Comparison of ENCODE assay signal across 8 cellular contexts in the genomic region with DNA sequence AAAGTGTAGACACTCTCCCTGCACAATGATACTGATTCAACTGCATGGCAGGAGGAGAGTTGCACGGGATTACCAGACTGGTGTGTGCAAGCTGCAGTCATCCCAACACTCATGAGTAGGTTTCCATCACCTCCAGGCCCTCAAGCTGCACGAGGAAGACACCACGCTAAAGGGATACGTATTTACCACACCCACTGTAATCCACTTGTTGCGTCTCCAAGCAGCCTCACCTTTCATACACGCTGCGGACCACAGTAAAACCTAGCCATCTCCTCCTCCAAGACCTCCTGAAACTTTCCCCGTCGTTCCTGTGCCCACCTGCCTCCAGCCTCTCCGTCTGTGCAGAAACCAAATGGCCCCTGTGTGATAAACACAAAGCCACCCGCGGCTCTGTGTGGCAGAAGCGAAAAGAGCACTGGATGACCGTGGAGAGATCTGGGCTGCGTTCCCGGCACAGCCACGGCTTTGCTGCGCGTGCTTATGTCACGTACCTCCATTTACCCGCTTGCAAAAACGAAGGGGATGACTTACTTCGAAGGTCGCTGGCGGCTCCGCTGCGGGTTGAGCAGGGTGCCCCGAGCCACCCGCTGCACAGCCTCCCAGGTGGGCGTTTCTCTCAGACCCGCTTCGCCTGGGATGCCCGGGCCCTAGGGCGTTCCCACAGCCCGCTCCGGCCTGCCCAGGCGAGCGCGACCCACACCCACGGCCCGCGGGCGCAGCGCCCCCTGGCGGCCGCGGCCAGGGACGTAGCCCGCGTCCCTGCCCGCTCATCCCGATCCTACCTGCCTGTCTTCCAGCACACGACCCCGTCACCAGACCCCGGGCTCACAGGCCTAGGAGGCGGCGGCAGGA. TPM values are rescaled to one million over a fixed set of nuclear protein-coding genes. Genes with fewer than 3 reads are reported as not detected.
DNase-seq lines count a peak whose midpoint lies in the region; ATAC-seq, FAIRE-seq and TF ChIP-seq lines count a peak whose summit lies in the region.

No MANE protein-coding gene starts in this region.

- peak; percentile 61 for FAIRE-seq in endothelial cell of umbilical vein (lab: Jason Lieb, UNC)

- peaks cover 2% of the 10 kb centered on the region for H3K79me2 ChIP-seq in endothelial cell of umbilical vein (ENCODE audit: control insufficient read depth, insufficient read depth, low read length)

- peaks cover 38% of the 10 kb centered on the region for H3K4me1 Mint-ChIP-seq in activated CD4-positive, alpha-beta memory T cell treated with anti-CD3 and anti-CD28 coated beads, Interleukin-2, amount 10 ng/mL, durations not matched to agents 7 days and 5 days

- TF ChIP-seq CTCF in BE2C (IDR thresholded peaks at IDR 0.05; ENCODE audit: low read depth, low read length) (peak; percentile 52), endothelial cell of umbilical vein (IDR thresholded peaks at IDR 0.05; ENCODE audit: extremely low read depth in 1 of 2, insufficient read depth in 1 of 2, low read depth in 1 of 2, low read length in 2 of 2) (peak; percentile 82 to 97)

- H3K27ac Mint-ChIP-seq in activated CD4-positive, alpha-beta memory T cell treated with anti-CD3 and anti-CD28 coated beads, Interleukin-2, amount 10 ng/mL, durations not matched to agents 7 days and 5 days = peak overlapping the region; percentile 83

- peak overlapping the region; percentile 77 for H2AFZ ChIP-seq in endothelial cell of umbilical vein (ENCODE audit: low read depth, low read length)

- dilution Hi-C loops in endothelial cell of umbilical vein (cut with MboI; ENCODE audit: extremely low pct_ligation_motif_present, low sequenced_read_pairs) = no loop called here

- no peaks in the 10 kb centered on the region for H3K9me1 ChIP-seq in endothelial cell of umbilical vein (replicated peaks; ENCODE audit: control insufficient read depth, extremely low read depth, insufficient read depth, low read length)

- BruUV-seq in endothelial cell of umbilical vein (replicated peaks; lab: Mats Ljungman, UMichigan) = no TSS peak

- no peaks in the 10 kb centered on the region for H4K20me1 ChIP-seq in endothelial cell of umbilical vein (replicated peaks; ENCODE audit: control insufficient read depth, extremely low read depth, insufficient read depth, low read length)

- H3K9ac ChIP-seq in endothelial cell of umbilical vein (replicated peaks; ENCODE audit: extremely low read depth, insufficient read depth, low read length) = peak overlapping the region; percentile 39

- H3K36me3 Mint-ChIP-seq in activated CD4-positive, alpha-beta memory T cell treated with anti-CD3 and anti-CD28 coated beads, Interleukin-2, amount 10 ng/mL, durations not matched to agents 7 days and 5 days (ENCODE audit: low read depth) = peaks cover 10% of the 10 kb centered on the region

- DNase-seq in BE2C (peak; percentile 81), NCI-H345 (lab: John Stamatoyannopoulos, UW) (peak; percentile 73), endothelial cell of umbilical vein (ENCODE audit: low read depth, low spot score) (peak; percentile 56)
- DNase-seq in activated CD4-positive, alpha-beta memory T cell treated with anti-CD3 and anti-CD28 coated beads, Interleukin-2, amount 10 ng/mL, durations not matched to agents 7 days and 5 days = peak; percentile 63
- peak; percentile 1 to 7 for DNase-seq in stimulated activated CD8-positive, alpha-beta memory T cell treated with anti-CD3 and anti-CD28 coated beads, Interleukin-4, amount 100 ng/mL, for 4 hours (ENCODE audit: low read depth in 2 of 2, low spot score in 1 of 2)

- H3K9me3 ChIP-seq in BE2C (no peaks in the 10 kb centered on the region), endothelial cell of umbilical vein (replicated peaks; ENCODE audit: control insufficient read depth, insufficient read depth, low read length) (no peaks in the 10 kb centered on the region), mononuclear cell (ENCODE audit: low read depth, low read length) (no peaks in the 10 kb centered on the region)

- CTCF ChIA-PET in activated CD4-positive, alpha-beta memory T cell treated with anti-CD3 and anti-CD28 coated beads, Interleukin-2, amount 10 ng/mL, durations not matched to agents 7 days and 5 days (lab: Charles Lee) = interaction anchor here (0.6 to 2.9 kb wide), 21 partner anchors 10 to 170 kb away, joined by 3 to 20 read pairs (median 4); a partner anchor contains a TSS
- CTCF ChIA-PET in endothelial cell of umbilical vein (lab: Charles Lee) = interaction anchor here (0.7 to 4.5 kb wide), 18 partner anchors 10 to 178 kb away, joined by 3 to 31 read pairs (median 4); a partner anchor contains a TSS

- POLR2A ChIA-PET in activated CD4-positive, alpha-beta memory T cell treated with anti-CD3 and anti-CD28 coated beads, Interleukin-2, amount 10 ng/mL, durations not matched to agents 7 days and 5 days (lab: Charles Lee) = interaction anchor here (0.8 to 1.3 kb wide), 3 partner anchors 118 to 319 kb away, joined by 3 read pairs; a partner anchor contains a TSS
- POLR2A ChIA-PET in endothelial cell of umbilical vein (lab: Charles Lee) = interaction anchor here (0.9 kb wide), 1 partner anchor 11 kb away, joined by 7 read pairs; no protein-coding TSS in a partner anchor

- H3K36me3 ChIP-seq in BE2C (peaks cover 20% of the 10 kb centered on the region), endothelial cell of umbilical vein (ENCODE audit: control insufficient read depth in 2 of 2, extremely low read depth in 1 of 2, insufficient read depth in 2 of 2, low read length in 2 of 2) (no peaks in the 10 kb centered on the region)

- H3K4me1 ChIP-seq in BE2C = peaks cover 13% of the 10 kb centered on the region
- H3K4me1 ChIP-seq in endothelial cell of umbilical vein (ENCODE audit: control insufficient read depth, extremely low read depth, insufficient read depth, low read length) = peaks cover 7% of the 10 kb centered on the region
- peaks cover 26% of the 10 kb centered on the region for H3K4me1 ChIP-seq in mononuclear cell (ENCODE audit: insufficient read depth, low read length)

- H3K27me3 ChIP-seq in BE2C (no peaks in the 10 kb centered on the region), endothelial cell of umbilical vein (ENCODE audit: control insufficient read depth in 2 of 2, insufficient read depth in 2 of 2, low read length in 2 of 2) (peaks cover 3 to 4% of the 10 kb centered on the region in 2 experiments), mononuclear cell (ENCODE audit: insufficient read depth, low read length) (no peaks in the 10 kb centered on the region)

- intact Hi-C loops in endothelial cell of umbilical vein (cut with micrococcal nuclease) = loop anchor here (1.0 to 5.0 kb wide), 6 partner anchors 118 to 548 kb away; a partner anchor contains a TSS

- H3K9me3 Mint-ChIP-seq in activated CD4-positive, alpha-beta memory T cell treated with anti-CD3 and anti-CD28 coated beads, Interleukin-2, amount 10 ng/mL, durations not matched to agents 7 days and 5 days = no peaks in the 10 kb centered on the region

- H3K4me3 Mint-ChIP-seq in activated CD4-positive, alpha-beta memory T cell treated with anti-CD3 and anti-CD28 coated beads, Interleukin-2, amount 10 ng/mL, durations not matched to agents 7 days and 5 days = peak overlapping the region; percentile 99

- peaks cover 15% of the 10 kb centered on the region for H3K27me3 Mint-ChIP-seq in activated CD4-positive, alpha-beta memory T cell treated with anti-CD3 and anti-CD28 coated beads, Interleukin-2, amount 10 ng/mL, durations not matched to agents 7 days and 5 days

- H3K4me2 ChIP-seq in endothelial cell of umbilical vein (ENCODE audit: insufficient read depth, low read length) = peak overlapping the region; percentile 58

- ATAC-seq in GM18870 (IDR thresholded peaks at IDR 0.05; ENCODE audit: unreplicated experiment) (peak; percentile 35), HG03097 (IDR thresholded peaks at IDR 0.05; ENCODE audit: low FRiP score, unreplicated experiment) (peak; percentile 58)

- no peak overlapping the region for H3K27ac ChIP-seq in endothelial cell of umbilical vein (ENCODE audit: insufficient read depth, low read depth, low read length)

- no peak for TF ChIP-seq POLR2A in endothelial cell of umbilical vein (IDR thresholded peaks at IDR 0.05; ENCODE audit: low read depth, low read length)

- H3K4me3 ChIP-seq in BE2C (ENCODE audit: low read depth, low read length) = peak overlapping the region; percentile 98
- H3K4me3 ChIP-seq in endothelial cell of umbilical vein (replicated peaks in 1 of 3; ENCODE audit: insufficient read depth in 1 of 3, low read depth in 1 of 3, low read length in 3 of 3) = peak overlapping the region; percentile 7 to 59 (median 48)
- H3K4me3 ChIP-seq in mononuclear cell (ENCODE audit: low read length) = peak overlapping the region; percentile 97

RNA-seq across cellular contexts. Expression of a gene that starts 0.6 kb away (rescaled TPM):
- 42.5 TPM for polyA plus RNA-seq in BE2C (2012; ENCODE audit: insufficient read depth, insufficient read length, low read depth)
- total RNA-seq in activated CD4-positive, alpha-beta memory T cell treated with anti-CD3 and anti-CD28 coated beads, Interleukin-2, amount 10 ng/mL, durations not matched to agents 7 days and 5 days = 10 to 100 TPM; 24.1 to 25.3 TPM
- total RNA-seq in endothelial cell of umbilical vein = 24.6 and 25.4 TPM in 2 replicates
- polyA plus RNA-seq in endothelial cell of umbilical vein = 18.9 and 22.5 TPM in 2 replicates
- 13.2 and 14.0 TPM in 2 replicates for polyA plus RNA-seq in endothelial cell of umbilical vein (2011; cell fraction: cytosol; rRNA removed)
- polyA plus RNA-seq in endothelial cell of umbilical vein (2011; cell fraction: nucleus; rRNA removed) = 131 and 151 TPM in 2 replicates
- 17.9 and 20.6 TPM in 2 replicates for polyA plus RNA-seq in endothelial cell of umbilical vein (2012)
- polyA minus RNA-seq in endothelial cell of umbilical vein = 26.3 and 32.6 TPM in 2 replicates
- polyA minus RNA-seq in endothelial cell of umbilical vein (2011; cell fraction: cytosol; rRNA and poly(A)+ RNA removed) = 9.6 TPM
- polyA minus RNA-seq in endothelial cell of umbilical vein (2011; cell fraction: nucleus; rRNA and poly(A)+ RNA removed) = 29.7 and 43.5 TPM in 2 replicates
- 6.5 TPM for total RNA-seq in mononuclear cell

RNA-seq across cellular contexts. Expression of a gene that starts 14.5 kb away (rescaled TPM):
- polyA plus RNA-seq in BE2C (2012; ENCODE audit: insufficient read depth, insufficient read length, low read depth) = not detected
- not detected for total RNA-seq in activated CD4-positive, alpha-beta memory T cell treated with anti-CD3 and anti-CD28 coated beads, Interleukin-2, amount 10 ng/mL, durations not matched to agents 7 days and 5 days
- total RNA-seq in endothelial cell of umbilical vein (not detected in 2 replicates), mononuclear cell (not detected)
- polyA plus RNA-seq in endothelial cell of umbilical vein = not detected in 2 replicates
- polyA plus RNA-seq in endothelial cell of umbilical vein (2011; cell fraction: cytosol; rRNA removed) = not detected in 2 replicates
- not detected in 2 replicates for polyA plus RNA-seq in endothelial cell of umbilical vein (2011; cell fraction: nucleus; rRNA removed)
- not detected in 2 replicates for polyA plus RNA-seq in endothelial cell of umbilical vein (2012)
- not detected in 2 replicates for polyA minus RNA-seq in endothelial cell of umbilical vein
- not detected for polyA minus RNA-seq in endothelial cell of umbilical vein (2011; cell fraction: cytosol; rRNA and poly(A)+ RNA removed)
- polyA minus RNA-seq in endothelial cell of umbilical vein (2011; cell fraction: nucleus; rRNA and poly(A)+ RNA removed) = not detected in 2 replicates

RNA-seq across cellular contexts. Expression of a gene that starts 35.8 kb away (rescaled TPM):
- not detected for polyA plus RNA-seq in BE2C (2012; ENCODE audit: insufficient read depth, insufficient read length, low read depth)
- not detected for total RNA-seq in activated CD4-positive, alpha-beta memory T cell treated with anti-CD3 and anti-CD28 coated beads, Interleukin-2, amount 10 ng/mL, durations not matched to agents 7 days and 5 days
- total RNA-seq in endothelial cell of umbilical vein (not detected in 2 replicates), mononuclear cell (not detected)
- polyA plus RNA-seq in endothelial cell of umbilical vein = not detected in 2 replicates
- polyA plus RNA-seq in endothelial cell of umbilical vein (2011; cell fraction: cytosol; rRNA removed) = not detected in 2 replicates
- polyA plus RNA-seq in endothelial cell of umbilical vein (2011; cell fraction: nucleus; rRNA removed) = not detected in 2 replicates
- polyA plus RNA-seq in endothelial cell of umbilical vein (2012) = not detected in 2 replicates
- polyA minus RNA-seq in endothelial cell of umbilical vein = not detected in 2 replicates
- polyA minus RNA-seq in endothelial cell of umbilical vein (2011; cell fraction: cytosol; rRNA and poly(A)+ RNA removed) = not detected
- not detected in 2 replicates for polyA minus RNA-seq in endothelial cell of umbilical vein (2011; cell fraction: nucleus; rRNA and poly(A)+ RNA removed)

Comparison
In these comparisons a context has a peak if more than half of its experiments do, and no peak if none do; other contexts are left out.
1. DNase-seq: peak in every context shown above with its lines; median percentile 81 in BE2C; 73 in NCI-H345; 63 in activated CD4-positive, alpha-beta memory T cell treated with anti-CD3 and anti-CD28 coated beads, Interleukin-2, amount 10 ng/mL, durations not matched to agents 7 days and 5 days; 56 in endothelial cell of umbilical vein; 4 in stimulated activated CD8-positive, alpha-beta memory T cell treated with anti-CD3 and anti-CD28 coated beads, Interleukin-4, amount 100 ng/mL, for 4 hours.
2. H3K4me3 ChIP-seq: peak in every context shown above with its lines; median percentile 98 in BE2C; 97 in mononuclear cell; 48 in endothelial cell of umbilical vein.